ENCODE assay signal across 9 cellular contexts in the genomic region with DNA sequence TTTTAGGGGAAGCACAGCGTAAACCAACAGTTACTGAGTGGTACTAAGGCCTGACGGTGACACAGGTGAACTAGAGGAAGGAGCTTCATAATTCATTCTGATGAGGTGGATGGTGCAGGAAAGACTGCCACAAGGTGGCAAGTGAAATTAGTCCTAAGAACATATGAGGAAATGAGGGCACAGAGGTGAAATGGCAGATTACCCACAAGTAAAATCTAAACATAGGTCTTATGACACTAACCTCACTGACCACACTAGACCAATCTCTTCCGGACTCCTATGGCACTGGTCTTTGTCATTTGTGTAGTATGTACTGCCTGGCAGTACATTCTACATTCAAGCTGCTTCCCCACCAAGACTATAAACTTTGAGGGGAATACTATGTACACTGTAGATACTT. TPM values are rescaled to one million over a fixed set of nuclear protein-coding genes. Genes with fewer than 3 reads are reported as not detected.
DNase-seq lines count a peak whose midpoint lies in the region; ATAC-seq and TF ChIP-seq lines count a peak whose summit lies in the region.
"Had no signal": no experiment of that assay in that cellular context is flagged by ENCODE, and none has a peak within 500 bp of the region (broad histone marks: within the 10 kb centered on the region; RNA-seq: fewer than 3 reads in every experiment).

No MANE protein-coding gene starts in this region.

- 84 to 100% methylated on average over 2 to 3 of the region's 3 CpGs for WGBS in gastroesophageal sphincter (ENCODE audit: low coverage in 1 of 2), 2 donors

- ATAC-seq in GM18517 (IDR thresholded peaks at IDR 0.05; ENCODE audit: unreplicated experiment): peak; percentile 89
- peak; percentile 64 for ATAC-seq in GM21717 (IDR thresholded peaks at IDR 0.05; ENCODE audit: unreplicated experiment)
- peak; percentile 33 to 71 for ATAC-seq in lower lobe of right lung
- ATAC-seq in gastroesophageal sphincter: no peak

- peaks cover 32% of the 10 kb centered on the region for H3K4me1 ChIP-seq in lower lobe of right lung
- peaks cover 14% of the 10 kb centered on the region for H3K4me1 ChIP-seq in vagina
- peaks cover 0 to 37% (median 3%) of the 10 kb centered on the region in 3 donors for H3K4me1 ChIP-seq in gastroesophageal sphincter

- DNase-seq in lower lobe of right lung (no peak), vagina (ENCODE audit: extremely low spot score in 2 of 2) (no peak), EL (no peak), GM10248 (ENCODE audit: extremely low spot score) (no peak)
- DNase-seq: NCI-H446 treated with DMSO at 0.1 percent for 48 hours had no signal

- H3K36me3 ChIP-seq in KOPT-K1 (ENCODE audit: insufficient read depth, low read length) (no peaks in the 10 kb centered on the region), lower lobe of right lung (no peaks in the 10 kb centered on the region), vagina (no peaks in the 10 kb centered on the region), gastroesophageal sphincter (no peaks in the 10 kb centered on the region)

- CTCF ChIA-PET in GM10248 (lab: Yijun Ruan, JAX): interaction anchor here (1.3 to 1.5 kb wide), 3 partner anchors 18 to 170 kb away, joined by 3 to 8 read pairs (median 5); no protein-coding TSS in a partner anchor

- intact Hi-C loops in lower lobe of right lung (cut with DNase I) (no loop called here), vagina (cut with DNase I) (no loop called here)

- POLR2A ChIA-PET in GM10248 (lab: Yijun Ruan, JAX): no interaction called here

- TF ChIP-seq EP300 in gastroesophageal sphincter (IDR thresholded peaks at IDR 0.05): no peak

- no peaks in the 10 kb centered on the region for H3K9me3 ChIP-seq in KOPT-K1 (ENCODE audit: insufficient read depth, low read length, poor library complexity, severe bottlenecking)
- H3K9me3 ChIP-seq in lower lobe of right lung: no peaks in the 10 kb centered on the region
- no peaks in the 10 kb centered on the region for H3K9me3 ChIP-seq in vagina
- H3K9me3 ChIP-seq in gastroesophageal sphincter: no peaks in the 10 kb centered on the region

- H3K4me3 ChIP-seq in lower lobe of right lung: no peak overlapping the region
- H3K4me3 ChIP-seq in vagina: no peak overlapping the region
- no peak overlapping the region for H3K4me3 ChIP-seq in gastroesophageal sphincter

- peak overlapping the region; percentile 56 for H3K27ac ChIP-seq in KOPT-K1 (ENCODE audit: low read depth, low read length, poor library complexity, severe bottlenecking)
- H3K27ac ChIP-seq in lower lobe of right lung: no peak overlapping the region
- no peak overlapping the region for H3K27ac ChIP-seq in vagina
- no peak overlapping the region for H3K27ac ChIP-seq in gastroesophageal sphincter

- H3K27me3 ChIP-seq in lower lobe of right lung (ENCODE audit: low read depth) (no peaks in the 10 kb centered on the region), vagina (no peaks in the 10 kb centered on the region), gastroesophageal sphincter (no peaks in the 10 kb centered on the region)

- TF ChIP-seq CTCF in lower lobe of right lung (IDR thresholded peaks at IDR 0.05) (no peak), vagina (IDR thresholded peaks at IDR 0.05) (no peak), GM10248 (IDR thresholded peaks at IDR 0.05; ENCODE audit: control extremely low read depth, extremely low read depth, low read depth, missing control alignments) (no peak), gastroesophageal sphincter (IDR thresholded peaks at IDR 0.05) (no peak)

- TF ChIP-seq POLR2A in vagina (IDR thresholded peaks at IDR 0.05) (no peak), gastroesophageal sphincter (IDR thresholded peaks at IDR 0.05) (no peak)

RNA-seq across cellular contexts. Expression of gene GAB2, which starts 20.2 kb away (rescaled TPM):
- total RNA-seq in lower lobe of right lung: 64.2 TPM
- 24.6 TPM for total RNA-seq in vagina
- 10 to 100 TPM; 26.3 to 84.8 (median 26.6) TPM for total RNA-seq in gastroesophageal sphincter
